In genomic region chr3:37072892-37073291, GRCh38 we compare ENCODE assay signal across 10 cellular contexts.
A peak's percentile ranks its signal among the peaks of the same experiment; 100 is the strongest.
DNase-seq lines count a peak whose midpoint lies in the region; ATAC-seq and TF ChIP-seq lines count a peak whose summit lies in the region.
"Had no signal": no experiment of that assay in that cellular context is flagged by ENCODE, and none has a peak within 500 bp of the region (broad histone marks: within the 10 kb centered on the region; RNA-seq: fewer than 3 reads in every experiment).

No MANE protein-coding gene starts in this region.

- H3K27me3 ChIP-seq in mammary epithelial cell (ENCODE audit: insufficient read depth, low read length) (no peaks in the 10 kb centered on the region), osteoblast (ENCODE audit: insufficient read depth, low read length) (no peaks in the 10 kb centered on the region)

- H3K4me1 ChIP-seq in mammary epithelial cell (ENCODE audit: insufficient read depth, low read length), result peaks cover 15% of the 10 kb centered on the region
- H3K4me1 ChIP-seq in osteoblast (ENCODE audit: insufficient read depth, low read length), result peaks cover 41% of the 10 kb centered on the region

- H3K9ac ChIP-seq in mammary epithelial cell (ENCODE audit: insufficient read depth, low read length), result no peak overlapping the region
- H3K9ac ChIP-seq: parathyroid adenoma had no signal

- H2AFZ ChIP-seq in mammary epithelial cell (ENCODE audit: low read depth, low read length) (no peak overlapping the region), osteoblast (ENCODE audit: low read length) (no peak overlapping the region)
- H2AFZ ChIP-seq: parathyroid adenoma had no signal

- peaks cover 16% of the 10 kb centered on the region for H3K36me3 ChIP-seq in mammary epithelial cell (ENCODE audit: insufficient read depth, low read length)
- H3K36me3 ChIP-seq in osteoblast (ENCODE audit: insufficient read depth, low read length), result peaks cover 21% of the 10 kb centered on the region

- H3K27ac ChIP-seq in mammary epithelial cell (ENCODE audit: insufficient read depth, low read depth, low read length), result no peak overlapping the region
- H3K27ac ChIP-seq in osteoblast (ENCODE audit: low read depth, low read length), result peak overlapping the region; percentile 83

- no peaks in the 10 kb centered on the region for H3K9me3 ChIP-seq in mammary epithelial cell (replicated peaks; ENCODE audit: insufficient read depth, low read length)
- H3K9me3 ChIP-seq in osteoblast (ENCODE audit: low read depth, low read length), result no peaks in the 10 kb centered on the region

- peak; percentile 77 for DNase-seq in ELR (ENCODE audit: low read depth)
- peak; percentile 54 for DNase-seq in MV-4-11 (lab: John Stamatoyannopoulos, UW)
- peak; percentile 43 for DNase-seq in mammary epithelial cell
- DNase-seq in osteoblast (ENCODE audit: insufficient read length, low spot score, missing footprints), result peak; percentile 51
- DNase-seq in SW480 (ENCODE audit: low spot score), result no peak
- no peak for DNase-seq in AML-193 (lab: John Stamatoyannopoulos, UW)
- DNase-seq: NCI-H524 had no signal

- H3K4me3 ChIP-seq in mammary epithelial cell (replicated peaks in 1 of 3; ENCODE audit: insufficient read depth in 1 of 3, low read depth in 2 of 3, low read length in 3 of 3), result no peak overlapping the region
- peak overlapping the region; percentile 59 for H3K4me3 ChIP-seq in osteoblast (ENCODE audit: insufficient read depth, low read length)

- TF ChIP-seq CTCF in mammary epithelial cell (conservative IDR thresholded peaks at IDR 0.05 in 1 of 2, IDR thresholded peaks at IDR 0.05 in 1 of 2; ENCODE audit: extremely low read depth in 1 of 2, insufficient read depth in 1 of 2, low read depth in 1 of 2, low read length in 2 of 2) (no peak), osteoblast (IDR thresholded peaks at IDR 0.05; ENCODE audit: extremely low read depth, low read depth, low read length) (no peak)

- peak overlapping the region; percentile 3 for H3K4me2 ChIP-seq in mammary epithelial cell (ENCODE audit: insufficient read depth, low read depth, low read length)
- peak overlapping the region; percentile 85 for H3K4me2 ChIP-seq in osteoblast (ENCODE audit: insufficient read depth, low read length)

- 13% methylated on average over 2 of the region's 2 CpGs for WGBS in mammary epithelial cell (ENCODE audit: low coverage, missing lambda C conversion rate)

- CTCF ChIA-PET in mammary epithelial cell (lab: Charles Lee; ENCODE audit: low non-redundant PET), result no interaction called here

- no TSS peak for BruUV-seq in mammary epithelial cell (replicated peaks; lab: Mats Ljungman, UMichigan)

- H3K79me2 ChIP-seq in mammary epithelial cell (ENCODE audit: insufficient read depth, low read length) (peaks cover 11% of the 10 kb centered on the region), osteoblast (ENCODE audit: insufficient read depth, low read length) (peaks cover 5% of the 10 kb centered on the region)

- intact Hi-C loops in mammary epithelial cell (cut with micrococcal nuclease), result no loop called here

- H4K20me1 ChIP-seq in mammary epithelial cell (ENCODE audit: insufficient read depth, low read length) (no peaks in the 10 kb centered on the region), osteoblast (ENCODE audit: insufficient read depth, low read length) (no peaks in the 10 kb centered on the region)

- in situ Hi-C loops in mammary epithelial cell (cut with MboI; ENCODE audit: low sequenced_read_pairs in 2 of 2), result loop anchor here in 1 of 2 donors (25.0 kb wide), 1 partner anchor 189 kb away; no protein-coding TSS in a partner anchor

- dilution Hi-C loops in mammary epithelial cell (cut with HindIII; ENCODE audit: low sequenced_read_pairs), result no loop called here

- ATAC-seq in GM21381 (IDR thresholded peaks at IDR 0.05; ENCODE audit: unreplicated experiment) (no peak), GM21390 (IDR thresholded peaks at IDR 0.05; ENCODE audit: unreplicated experiment) (no peak)

Comparison
In these comparisons a context has a peak if more than half of its experiments do, and no peak if none do; other contexts are left out.
1. DNase-seq: peak in ELR (single experiment), MV-4-11 (single experiment), mammary epithelial cell (single experiment) and osteoblast (single experiment); none in SW480 (single experiment) and AML-193 (0 of 2).